In genomic region chr6:31689249-31690110, GRCh38 we compare ENCODE assay signal across 11 cellular contexts. TPM values are rescaled to one million over a fixed set of nuclear protein-coding genes. Genes with fewer than 3 reads are reported as not detected.
A peak's percentile ranks its signal among the peaks of the same experiment; 100 is the strongest.
DNase-seq lines count a peak whose midpoint lies in the region; ATAC-seq and TF ChIP-seq lines count a peak whose summit lies in the region.
"Had no signal": no experiment of that assay in that cellular context is flagged by ENCODE, and none has a peak within 500 bp of the region (broad histone marks: within the 10 kb centered on the region; RNA-seq: fewer than 3 reads in every experiment).

No MANE protein-coding gene starts in this region.

- H3K4me3 ChIP-seq in mammary epithelial cell (replicated peaks in 1 of 3; ENCODE audit: insufficient read depth in 1 of 3, low read depth in 2 of 3, low read length in 3 of 3) (no peak overlapping the region), fibroblast of the aortic adventitia (ENCODE audit: low read depth, low read length) (no peak overlapping the region), stomach (no peak overlapping the region)
- H3K4me3 ChIP-seq: esophagus muscularis mucosa, pancreas had no signal

- DNase-seq in mammary epithelial cell (no peak), MCF 10A (ENCODE audit: unreplicated experiment) (no peak), SK-MEL-5 (ENCODE audit: low read depth, low spot score) (peak; percentile 40), fibroblast of the aortic adventitia (ENCODE audit: low read depth) (no peak), stomach (no peak), NCI-H446 (lab: John Stamatoyannopoulos, UW) (no peak)
- DNase-seq: NCI-H526 treated with DMSO at 0.1 percent for 48 hours, pancreas had no signal

- peaks cover 54% of the 10 kb centered on the region for H3K36me3 Mint-ChIP-seq in MCF 10A (ENCODE audit: insufficient read depth, unreplicated experiment)

- dilution Hi-C loops in mammary epithelial cell (cut with HindIII; ENCODE audit: low sequenced_read_pairs), result loop anchor here (5.0 kb wide), 2 partner anchors 42 to 43 kb away; no protein-coding TSS in a partner anchor

- no peaks in the 10 kb centered on the region for H3K27me3 ChIP-seq in mammary epithelial cell (ENCODE audit: insufficient read depth, low read length)
- no peaks in the 10 kb centered on the region for H3K27me3 ChIP-seq in stomach
- H3K27me3 ChIP-seq: esophagus muscularis mucosa, pancreas had no signal

- TF ChIP-seq CTCF in mammary epithelial cell (conservative IDR thresholded peaks at IDR 0.05 in 1 of 2, IDR thresholded peaks at IDR 0.05 in 1 of 2; ENCODE audit: extremely low read depth in 1 of 2, insufficient read depth in 1 of 2, low read depth in 1 of 2, low read length in 2 of 2) (peak; percentile 36 to 46), MCF 10A (IDR thresholded peaks at IDR 0.05; ENCODE audit: unreplicated experiment) (no peak), fibroblast of the aortic adventitia (IDR thresholded peaks at IDR 0.05; ENCODE audit: insufficient read depth, low read length) (peak; percentile 57), stomach (IDR thresholded peaks at IDR 0.05) (no peak)

- no peak overlapping the region for H2AFZ ChIP-seq in mammary epithelial cell (ENCODE audit: low read depth, low read length)

- no peaks in the 10 kb centered on the region for H3K9me3 ChIP-seq in mammary epithelial cell (replicated peaks; ENCODE audit: insufficient read depth, low read length)
- no peaks in the 10 kb centered on the region for H3K9me3 ChIP-seq in stomach
- H3K9me3 ChIP-seq: esophagus muscularis mucosa, pancreas had no signal

- H3K9ac ChIP-seq in mammary epithelial cell (ENCODE audit: insufficient read depth, low read length), result no peak overlapping the region

- no peak overlapping the region for H3K4me3 Mint-ChIP-seq in MCF 10A (ENCODE audit: unreplicated experiment)

- no peak overlapping the region for H3K4me2 ChIP-seq in mammary epithelial cell (ENCODE audit: insufficient read depth, low read depth, low read length)

- H3K4me1 ChIP-seq in mammary epithelial cell (ENCODE audit: insufficient read depth, low read length) (no peaks in the 10 kb centered on the region), stomach (peaks cover 4 to 20% (median 12%) of the 10 kb centered on the region in 4 donors)
- H3K4me1 ChIP-seq: esophagus muscularis mucosa, pancreas had no signal

- intact Hi-C loops in mammary epithelial cell (cut with micrococcal nuclease) (no loop called here), MCF 10A (cut with micrococcal nuclease) (no loop called here), stomach (cut with DNase I; ENCODE audit: low total_unique reads) (loop anchor here (10.0 kb wide), 1 partner anchor 75 kb away; the partner anchor contains the start of gene SAPCD1)

- no peak overlapping the region for H3K27ac Mint-ChIP-seq in MCF 10A (ENCODE audit: low read depth, unreplicated experiment)

- H3K79me2 ChIP-seq in mammary epithelial cell (ENCODE audit: insufficient read depth, low read length), result no peaks in the 10 kb centered on the region

- no peak for ATAC-seq in HG03354 (IDR thresholded peaks at IDR 0.05; ENCODE audit: poor library complexity, severe bottlenecking, unreplicated experiment)
- no peak for ATAC-seq in GM18870 (IDR thresholded peaks at IDR 0.05; ENCODE audit: unreplicated experiment)

- CTCF ChIA-PET in mammary epithelial cell (lab: Charles Lee; ENCODE audit: low non-redundant PET) (no interaction called here), MCF 10A (lab: Yijun Ruan, JAX) (interaction anchor here (0.9 to 2.2 kb wide), 3 partner anchors 8 to 22 kb away, joined by 3 to 9 read pairs (median 3); partner anchors contain the start of gene LY6G5C)

- no TSS peak for BruUV-seq in mammary epithelial cell (replicated peaks; lab: Mats Ljungman, UMichigan)
- BruUV-seq in MCF 10A (replicated peaks; lab: Mats Ljungman, UMichigan), result no TSS peak

- H3K27ac ChIP-seq in mammary epithelial cell (ENCODE audit: insufficient read depth, low read depth, low read length), result no peak overlapping the region
- peak overlapping the region in 4 of 5 donors; percentile 14 to 72 (median 27) for H3K27ac ChIP-seq in stomach
- H3K27ac ChIP-seq: esophagus muscularis mucosa, pancreas had no signal

- in situ Hi-C loops in mammary epithelial cell (cut with MboI; ENCODE audit: low sequenced_read_pairs in 2 of 2) (no loop called here), SK-MEL-5 (cut with HindIII; ENCODE audit: low pct_unique_long_range_greater_than_20kb, low sequenced_read_pairs) (no loop called here)

- POLR2A ChIA-PET in MCF 10A (lab: Yijun Ruan, JAX), result interaction anchor here (0.7 to 1.0 kb wide), 2 partner anchors 9 to 38 kb away, joined by 3 read pairs; partner anchors contain the start of gene LY6G5C

- no peaks in the 10 kb centered on the region for H4K20me1 ChIP-seq in mammary epithelial cell (ENCODE audit: insufficient read depth, low read length)

- H3K9me3 Mint-ChIP-seq in MCF 10A (ENCODE audit: unreplicated experiment), result no peaks in the 10 kb centered on the region

- H3K4me1 Mint-ChIP-seq in MCF 10A (ENCODE audit: insufficient read depth, unreplicated experiment), result peaks cover 6% of the 10 kb centered on the region

- H3K27me3 Mint-ChIP-seq in MCF 10A (ENCODE audit: insufficient read depth, unreplicated experiment), result no peaks in the 10 kb centered on the region

- H3K36me3 ChIP-seq in mammary epithelial cell (ENCODE audit: insufficient read depth, low read length) (no peaks in the 10 kb centered on the region), stomach (peaks cover 73 to 98% (median 97%) of the 10 kb centered on the region in 4 donors)

- 92% methylated on average over 10 of the region's 11 CpGs for WGBS in mammary epithelial cell (ENCODE audit: low coverage, missing lambda C conversion rate)
- 74 to 81% (median 77%) methylated on average over 10 to 11 of the region's 11 CpGs for WGBS in stomach, 5 donors

- TF ChIP-seq POLR2A in stomach (IDR thresholded peaks at IDR 0.05), result no peak

- TF ChIP-seq EP300 in stomach (IDR thresholded peaks at IDR 0.05), result no peak

RNA-seq across cellular contexts. Expression of gene LY6G5C, which starts 8.6 kb away (rescaled TPM):
- 1 to 10 TPM in 1 of 2 donors, not detected in 1; 1.4 TPM for total RNA-seq in mammary epithelial cell
- polyA plus RNA-seq in mammary epithelial cell, result 1.00 TPM
- not detected for polyA minus RNA-seq in mammary epithelial cell
- total RNA-seq in MCF 10A (2022), result 0.64 and 1.4 TPM in 2 replicates
- total RNA-seq in SK-MEL-5 (2014; rRNA removed; shearing (Covaris generic)), result 0.48 TPM in 1 of 2 replicates, not detected in the other
- polyA plus RNA-seq in SK-MEL-5 (2015; cell fraction: cytosol; rRNA removed), result 0.29 TPM in 1 of 2 replicates, not detected in the other
- polyA plus RNA-seq in SK-MEL-5 (2015; cell fraction: nucleus; rRNA removed), result not detected in 2 replicates
- total RNA-seq in fibroblast of the aortic adventitia (ENCODE audit: low replicate concordance), result 1.1 TPM in 1 of 2 replicates, not detected in the other
- not detected for total RNA-seq in stomach
- 1 to 10 TPM; 1.8 to 4.9 (median 2.7) TPM for polyA plus RNA-seq in stomach

RNA-seq across cellular contexts. Expression of gene ABHD16A, which starts 13.6 kb away (rescaled TPM):
- total RNA-seq in mammary epithelial cell (10 to 100 TPM; 24.2 to 24.8 TPM), MCF 10A (2022) (32.1 and 42.7 TPM in 2 replicates), fibroblast of the aortic adventitia (ENCODE audit: low replicate concordance) (23.5 and 27.1 TPM in 2 replicates), stomach (100 to 1,000 TPM in 1 of 5 donors, 10 to 100 TPM in 4; 40.9 to 122 (median 49.0) TPM)
- polyA plus RNA-seq in mammary epithelial cell (21.1 TPM), stomach (10 to 100 TPM; 15.1 to 48.0 (median 20.4) TPM)
- polyA minus RNA-seq in mammary epithelial cell, result 8.5 TPM
- total RNA-seq in SK-MEL-5 (2014; rRNA removed; shearing (Covaris generic)), result 53.0 and 55.0 TPM in 2 replicates
- 33.3 and 36.5 TPM in 2 replicates for polyA plus RNA-seq in SK-MEL-5 (2015; cell fraction: cytosol; rRNA removed)
- polyA plus RNA-seq in SK-MEL-5 (2015; cell fraction: nucleus; rRNA removed), result 133 and 150 TPM in 2 replicates

RNA-seq across cellular contexts. Expression of gene LY6G6F, which starts 17.2 kb away (rescaled TPM):
- total RNA-seq in mammary epithelial cell, result not detected
- not detected for polyA plus RNA-seq in mammary epithelial cell
- polyA minus RNA-seq in mammary epithelial cell, result not detected
- not detected in 2 replicates for total RNA-seq in MCF 10A (2022)
- not detected in 2 replicates for total RNA-seq in SK-MEL-5 (2014; rRNA removed; shearing (Covaris generic))
- polyA plus RNA-seq in SK-MEL-5 (2015; cell fraction: cytosol; rRNA removed), result not detected in 2 replicates
- polyA plus RNA-seq in SK-MEL-5 (2015; cell fraction: nucleus; rRNA removed), result not detected in 2 replicates
- not detected in 2 replicates for total RNA-seq in fibroblast of the aortic adventitia (ENCODE audit: low replicate concordance)
- not detected for total RNA-seq in stomach
- polyA plus RNA-seq in stomach, result not detected
- total RNA-seq: esophagus muscularis mucosa, pancreas had no signal
- polyA plus RNA-seq: pancreas had no signal

RNA-seq across cellular contexts. Expression of gene LY6G5B, which starts 19.7 kb away (rescaled TPM):
- total RNA-seq in mammary epithelial cell (10 to 100 TPM in 1 of 2 donors, 1 to 10 TPM in 1; 2.8 to 12.8 TPM), MCF 10A (2022) (14.4 and 16.0 TPM in 2 replicates), fibroblast of the aortic adventitia (ENCODE audit: low replicate concordance) (2.8 and 4.5 TPM in 2 replicates), stomach (10 to 100 TPM in 2 of 5 donors, 1 to 10 TPM in 2, not detected in 1; 2.7 to 17.1 (median 10.3) TPM)
- polyA plus RNA-seq in mammary epithelial cell (3.0 TPM), stomach (1 to 10 TPM in 2 of 3 donors, under 1 TPM in 1; 0.44 to 4.7 (median 2.1) TPM)
- 5.8 TPM for polyA minus RNA-seq in mammary epithelial cell
- total RNA-seq in SK-MEL-5 (2014; rRNA removed; shearing (Covaris generic)), result 0.85 and 0.87 TPM in 2 replicates
- 0.14 and 0.24 TPM in 2 replicates for polyA plus RNA-seq in SK-MEL-5 (2015; cell fraction: cytosol; rRNA removed)
- 75.0 and 93.6 TPM in 2 replicates for polyA plus RNA-seq in SK-MEL-5 (2015; cell fraction: nucleus; rRNA removed)

RNA-seq across cellular contexts. Expression of gene CSNK2B, which starts 23.6 kb away (rescaled TPM):
- 100 to 1,000 TPM; 135 to 186 TPM for total RNA-seq in mammary epithelial cell
- 123 TPM for polyA plus RNA-seq in mammary epithelial cell
- 317 TPM for polyA minus RNA-seq in mammary epithelial cell
- total RNA-seq in MCF 10A (2022), result 197 and 209 TPM in 2 replicates
- total RNA-seq in SK-MEL-5 (2014; rRNA removed; shearing (Covaris generic)), result 213 and 226 TPM in 2 replicates
- polyA plus RNA-seq in SK-MEL-5 (2015; cell fraction: cytosol; rRNA removed), result 236 and 315 TPM in 2 replicates
- polyA plus RNA-seq in SK-MEL-5 (2015; cell fraction: nucleus; rRNA removed), result 213 and 221 TPM in 2 replicates
- total RNA-seq in fibroblast of the aortic adventitia (ENCODE audit: low replicate concordance), result 134 and 214 TPM in 2 replicates
- total RNA-seq in stomach, result 100 to 1,000 TPM in 3 of 5 donors, 10 to 100 TPM in 2; 11.3 to 375 (median 142) TPM
- 100 to 1,000 TPM; 152 to 233 (median 181) TPM for polyA plus RNA-seq in stomach

Comparison
In these comparisons a context has a peak if more than half of its experiments do, and no peak if none do; other contexts are left out.
1. CTCF ChIP-seq: peak in mammary epithelial cell (2 of 2) and fibroblast of the aortic adventitia (single experiment); none in MCF 10A (single experiment) and stomach (0 of 7).